In genomic region chr16:85549766-85550421, GRCh38 we compare ENCODE assay signal across 24 cellular contexts.
A peak's percentile ranks its signal among the peaks of the same experiment; 100 is the strongest.
DNase-seq lines count a peak whose midpoint lies in the region; ATAC-seq, FAIRE-seq and TF ChIP-seq lines count a peak whose summit lies in the region.
"Had no signal": no experiment of that assay in that cellular context is flagged by ENCODE, and none has a peak within 500 bp of the region (broad histone marks: within the 10 kb centered on the region; RNA-seq: fewer than 3 reads in every experiment).

No MANE protein-coding gene starts in this region.

- H3K27me3 ChIP-seq in HepG2 (ENCODE audit: control insufficient read depth in 1 of 2, insufficient read depth in 2 of 2, low read length in 2 of 2): no peaks in the 10 kb centered on the region
- H3K27me3 ChIP-seq in right lobe of liver: no peaks in the 10 kb centered on the region
- H3K27me3 ChIP-seq in Panc1 (ENCODE audit: control insufficient read depth, insufficient read depth, low read length): no peaks in the 10 kb centered on the region
- no peaks in the 10 kb centered on the region for H3K27me3 ChIP-seq in prostate gland (replicated peaks; ENCODE audit: insufficient read depth)

- H3K27ac ChIP-seq in HepG2 (ENCODE audit: extremely low read length, insufficient read depth, low read length): no peak overlapping the region
- no peak overlapping the region for H3K27ac ChIP-seq in right lobe of liver
- peak overlapping the region; percentile 17; the same call in 1 of the 2 replicates for H3K27ac ChIP-seq in Panc1 (ENCODE audit: low read length)
- no peak overlapping the region for H3K27ac ChIP-seq in prostate gland
- H3K27ac ChIP-seq: HL-60 had no signal

- no peaks in the 10 kb centered on the region for H3K36me3 ChIP-seq in HepG2 (replicated peaks in 1 of 2; ENCODE audit: control insufficient read depth in 1 of 2, insufficient read depth in 2 of 2, low read length in 2 of 2)
- no peaks in the 10 kb centered on the region for H3K36me3 ChIP-seq in right lobe of liver
- no peaks in the 10 kb centered on the region; the same call in 1 of the 2 replicates for H3K36me3 ChIP-seq in Panc1 (ENCODE audit: control insufficient read depth, insufficient read depth, low read length)
- no peaks in the 10 kb centered on the region for H3K36me3 ChIP-seq in prostate gland

- TF ChIP-seq CTCF in HepG2 (CRISPR knock-in tag; IDR thresholded peaks at IDR 0.05) (no peak), right lobe of liver (IDR thresholded peaks at IDR 0.05) (no peak), Panc1 (IDR thresholded peaks at IDR 0.05) (no peak), prostate gland (IDR thresholded peaks at IDR 0.05) (no peak)

- no peak for TF ChIP-seq RAD21 in HepG2 (CRISPR knock-in tag; IDR thresholded peaks at IDR 0.05)

- intact Hi-C loops in HepG2 (cut with micrococcal nuclease; ENCODE audit: unreplicated experiment) (no loop called here), right lobe of liver (cut with DNase I) (loop anchor here in 1 of 2 donors (10.0 kb wide), 1 partner anchor 125 kb away; no protein-coding TSS in a partner anchor), Panc1 (cut with micrococcal nuclease; ENCODE audit: unreplicated experiment) (loop anchor here (10.0 kb wide), 1 partner anchor 105 kb away; no protein-coding TSS in a partner anchor), prostate gland (cut with DNase I) (loop anchor here (2.0 kb wide), 1 partner anchor 35 kb away; no protein-coding TSS in a partner anchor)

- in situ Hi-C loops in HepG2 (cut with HindIII; ENCODE audit: extremely low pct_ligation_motif_present, low pct_unique_long_range_greater_than_20kb): loop anchor here (5.0 kb wide), 1 partner anchor 33 kb away; no protein-coding TSS in a partner anchor
- in situ Hi-C loops in Panc1 (cut with HindIII; ENCODE audit: low pct_unique_long_range_greater_than_20kb, low sequenced_read_pairs): no loop called here

- no peak for FAIRE-seq in HepG2 (lab: Jason Lieb, UNC)
- FAIRE-seq: GM19239, H54 had no signal

- H4K20me1 ChIP-seq in HepG2 (ENCODE audit: insufficient read depth, low read length): no peaks in the 10 kb centered on the region

- no peak overlapping the region for H3K4me2 ChIP-seq in HepG2 (ENCODE audit: low read depth, low read length)

- no peak for TF ChIP-seq POLR2A in HepG2 (IDR thresholded peaks at IDR 0.05; ENCODE audit: insufficient read depth in 1 of 2, low read depth in 2 of 2, low read length in 2 of 2)
- TF ChIP-seq POLR2A in right lobe of liver (IDR thresholded peaks at IDR 0.05): no peak
- TF ChIP-seq POLR2A in erythroblast (IDR thresholded peaks at IDR 0.05; ENCODE audit: low read length): peak; percentile 27
- TF ChIP-seq POLR2A in prostate gland (IDR thresholded peaks at IDR 0.05): no peak

- WGBS in HepG2 (ENCODE audit: low lambda C conversion rate): 87% methylated on average over 13 of the region's 13 CpGs
- WGBS in right lobe of liver (ENCODE audit: insufficient coverage, low coverage, low lambda C conversion rate, missing lambda C conversion rate): 72% methylated on average over 11 of the region's 13 CpGs
- 80% methylated on average over 13 of the region's 13 CpGs for WGBS in prostate gland

- TF ChIP-seq EP300 in HepG2 (IDR thresholded peaks at IDR 0.05; ENCODE audit: low read depth in 2 of 2, low read length in 2 of 2) (no peak), HepG2 (CRISPR knock-in tag; IDR thresholded peaks at IDR 0.05; ENCODE audit: borderline replicate concordance) (no peak)

- no peak overlapping the region for H3K9ac ChIP-seq in HepG2 (ENCODE audit: insufficient read depth, low read depth, low read length)

- H3K79me2 ChIP-seq in HepG2 (ENCODE audit: insufficient read depth, low read length): no peaks in the 10 kb centered on the region

- ATAC-seq in HepG2 (no peak), right lobe of liver (no peak), Panc1 (no peak)
- ATAC-seq: PC-3 had no signal

- H2AFZ ChIP-seq in HepG2 (ENCODE audit: low read length): no peak overlapping the region

- no peak for DNase-seq in HepG2 (ENCODE audit: low spot score)
- no peak for DNase-seq in right lobe of liver
- DNase-seq in Panc1 (ENCODE audit: low read depth, low spot score): no peak
- DNase-seq in erythroblast (lab: John Stamatoyannopoulos, UW): no peak
- no peak for DNase-seq in NCI-H526 treated with DMSO at 0.1 percent for 48 hours (lab: John Stamatoyannopoulos, UW)
- no peak for DNase-seq in prostate gland (ENCODE audit: low spot score)
- no peak for DNase-seq in stimulated activated CD4-positive, alpha-beta T cell treated with anti-CD3 and anti-CD28 coated beads, Interleukin-2, amount 100 ng/mL, for 24 hours
- DNase-seq: Calu3; DMS153; DND-41; Kasumi-1; NCI-H1092 treated with DMSO at 0.1 percent for 48 hours; NCI-H1436; NCI-H187 treated with DMSO at 0.1 percent for 48 hours; NCI-H2171 treated with DMSO at 0.1 percent for 48 hours; NCI-H345; NCI-H510A treated with DMSO at 0.1 percent for 48 hours; NCI-H748 treated with DMSO at 0.1 percent for 48 hours; NK-92 treated with Interleukin-12 subunit alpha and Interleukin-12 subunit beta, amount 100 ng/mL, for 24 hours; PC-3; SHP77 treated with DMSO at 0.1 percent for 48 hours had no signal

- BruUV-seq in HepG2 (replicated peaks; lab: Mats Ljungman, UMichigan) (no TSS peak), Panc1 (replicated peaks; lab: Mats Ljungman, UMichigan) (no TSS peak)

- H3K4me1 ChIP-seq in HepG2 (ENCODE audit: insufficient read depth, low read length) (peaks cover 46% of the 10 kb centered on the region), right lobe of liver (peaks cover 0 to 4% (median 0%) of the 10 kb centered on the region in 4 donors), Panc1 (ENCODE audit: control insufficient read depth, insufficient read depth, low read length) (peaks cover 24% of the 10 kb centered on the region), prostate gland (replicated peaks) (peaks cover 10% of the 10 kb centered on the region)

- CTCF ChIA-PET in HepG2 (lab: Yijun Ruan, JAX; ENCODE audit: low intra/inter-chr PET ratio, low total read pairs) (no interaction called here), Panc1 (lab: Charles Lee) (interaction anchor here (0.6 kb wide), 1 partner anchor 99 kb away, joined by 12 read pairs; no protein-coding TSS in a partner anchor)

- H3K4me3 ChIP-seq in HepG2 (replicated peaks in 1 of 3; ENCODE audit: insufficient read depth in 1 of 3, low read depth in 2 of 3, low read length in 3 of 3) (no peak overlapping the region), right lobe of liver (no peak overlapping the region), Panc1 (ENCODE audit: low read depth in 2 of 2, low read length in 2 of 2) (no peak overlapping the region), prostate gland (no peak overlapping the region)

- POLR2A ChIA-PET in HepG2 (lab: Yijun Ruan, JAX): interaction anchor here (1.2 to 7.4 kb wide), 4 partner anchors 13 to 63 kb away, joined by 3 to 145 read pairs (median 113); partner anchors contain the start of gene GSE1
- POLR2A ChIA-PET in Panc1 (lab: Charles Lee): no interaction called here

- no peaks in the 10 kb centered on the region for H3K9me3 ChIP-seq in HepG2 (ENCODE audit: low read length)
- H3K9me3 ChIP-seq in right lobe of liver: no peaks in the 10 kb centered on the region
- H3K9me3 ChIP-seq in Panc1 (ENCODE audit: control insufficient read depth, insufficient read depth, low read depth, low read length): no peaks in the 10 kb centered on the region
- H3K9me3 ChIP-seq in prostate gland: no peaks in the 10 kb centered on the region

TF ChIP-seq in HepG2, 621 proteins besides CTCF, POLR2A, EP300 and RAD21 (continues in another document):
- TF ChIP-seq HOXA9 (CRISPR knock-in tag; IDR thresholded peaks at IDR 0.05; ENCODE audit: borderline replicate concordance) (no peak), PAWR (CRISPR knock-in tag; IDR thresholded peaks at IDR 0.05; ENCODE audit: borderline replicate concordance) (no peak), ZNF768 (CRISPR knock-in tag; IDR thresholded peaks at IDR 0.05) (peak; percentile 100), ZNF574 (CRISPR knock-in tag; IDR thresholded peaks at IDR 0.05) (no peak), NR2F1 (CRISPR knock-in tag; IDR thresholded peaks at IDR 0.05) (no peak)
